In genomic region chr19:19193926-19194325, GRCh38 we compare ENCODE assay signal across 10 cellular contexts. TPM values are rescaled to one million over a fixed set of nuclear protein-coding genes. Genes with fewer than 3 reads are reported as not detected.
DNase-seq lines count a peak whose midpoint lies in the region; ATAC-seq and TF ChIP-seq lines count a peak whose summit lies in the region.
"Had no signal": no experiment of that assay in that cellular context is flagged by ENCODE, and none has a peak within 500 bp of the region (broad histone marks: within the 10 kb centered on the region; RNA-seq: fewer than 3 reads in every experiment).

No MANE protein-coding gene starts in this region.

- peaks cover 19% of the 10 kb centered on the region for H3K4me1 ChIP-seq in mammary epithelial cell (ENCODE audit: insufficient read depth, low read length)
- H3K4me1 ChIP-seq: BE2C had no signal

- DNase-seq in activated CD4-positive, alpha-beta T cell treated with anti-CD3 and anti-CD28 coated beads, Interleukin-2, amount 10 ng/mL, durations not matched to agents 7 days and 5 days, result no peak
- DNase-seq in activated CD4-positive, alpha-beta T cell treated with anti-CD3 and anti-CD28 coated beads for 4 hours, result no peak
- no peak for DNase-seq in mammary epithelial cell
- DNase-seq: anterior cingulate cortex, BE2C, left lung had no signal

- in situ Hi-C loops in mammary epithelial cell (cut with MboI; ENCODE audit: low sequenced_read_pairs in 2 of 2), result no loop called here

- 78% methylated on average over 5 of the region's 5 CpGs for WGBS in mammary epithelial cell (ENCODE audit: low coverage, missing lambda C conversion rate)

- no peaks in the 10 kb centered on the region for H3K27me3 Mint-ChIP-seq in activated CD4-positive, alpha-beta T cell treated with anti-CD3 and anti-CD28 coated beads, Interleukin-2, amount 10 ng/mL, durations not matched to agents 7 days and 5 days
- H3K27me3 Mint-ChIP-seq in stimulated activated memory B cell treated with anti-CD40 and anti-IgM and Interleukin-4, amounts not matched to agents 10 μg/mL and 1 μg/mL and 100 μg/mL, for 72 hours, result no peaks in the 10 kb centered on the region

- no peaks in the 10 kb centered on the region for H3K9me3 Mint-ChIP-seq in activated CD4-positive, alpha-beta T cell treated with anti-CD3 and anti-CD28 coated beads, Interleukin-2, amount 10 ng/mL, durations not matched to agents 7 days and 5 days
- no peaks in the 10 kb centered on the region for H3K9me3 Mint-ChIP-seq in stimulated activated memory B cell treated with anti-CD40 and anti-IgM and Interleukin-4, amounts not matched to agents 10 μg/mL and 1 μg/mL and 100 μg/mL, for 72 hours

- H4K20me1 ChIP-seq in mammary epithelial cell (ENCODE audit: insufficient read depth, low read length), result no peaks in the 10 kb centered on the region

- TF ChIP-seq CTCF in mammary epithelial cell (conservative IDR thresholded peaks at IDR 0.05 in 1 of 2, IDR thresholded peaks at IDR 0.05 in 1 of 2; ENCODE audit: extremely low read depth in 1 of 2, insufficient read depth in 1 of 2, low read depth in 1 of 2, low read length in 2 of 2), result no peak

- CTCF ChIA-PET in activated CD4-positive, alpha-beta T cell treated with anti-CD3 and anti-CD28 coated beads, Interleukin-2, amount 10 ng/mL, durations not matched to agents 7 days and 5 days (lab: Charles Lee), result no interaction called here
- CTCF ChIA-PET in mammary epithelial cell (lab: Charles Lee; ENCODE audit: low non-redundant PET), result no interaction called here

- no peak for ATAC-seq in stimulated activated memory B cell treated with anti-CD40 and anti-IgM and Interleukin-4, amounts not matched to agents 10 μg/mL and 1 μg/mL and 100 μg/mL, for 72 hours
- ATAC-seq in esophagus mucosa (no peak), HG02763 (IDR thresholded peaks at IDR 0.05; ENCODE audit: unreplicated experiment) (no peak)
- ATAC-seq: Right ventricle myocardium inferior had no signal

- H3K36me3 Mint-ChIP-seq in activated CD4-positive, alpha-beta T cell treated with anti-CD3 and anti-CD28 coated beads, Interleukin-2, amount 10 ng/mL, durations not matched to agents 7 days and 5 days (ENCODE audit: low read depth), result peaks cover 17% of the 10 kb centered on the region
- peaks cover 34% of the 10 kb centered on the region for H3K36me3 Mint-ChIP-seq in stimulated activated memory B cell treated with anti-CD40 and anti-IgM and Interleukin-4, amounts not matched to agents 10 μg/mL and 1 μg/mL and 100 μg/mL, for 72 hours

- H3K4me3 ChIP-seq in mammary epithelial cell (replicated peaks in 1 of 3; ENCODE audit: insufficient read depth in 1 of 3, low read depth in 2 of 3, low read length in 3 of 3), result peak overlapping the region in 1 of 3 experiments; percentile 75

- dilution Hi-C loops in mammary epithelial cell (cut with HindIII; ENCODE audit: low sequenced_read_pairs), result loop anchor here (5.0 kb wide), 1 partner anchor 37 kb away; no protein-coding TSS in a partner anchor

- no peaks in the 10 kb centered on the region for H3K27me3 ChIP-seq in mammary epithelial cell (ENCODE audit: insufficient read depth, low read length)
- H3K27me3 ChIP-seq: BE2C, left lung had no signal

- H3K9ac ChIP-seq in mammary epithelial cell (ENCODE audit: insufficient read depth, low read length), result no peak overlapping the region

- H3K9me3 ChIP-seq in mammary epithelial cell (replicated peaks; ENCODE audit: insufficient read depth, low read length), result no peaks in the 10 kb centered on the region
- H3K9me3 ChIP-seq: BE2C, left lung had no signal

- no peak overlapping the region for H3K27ac ChIP-seq in mammary epithelial cell (ENCODE audit: insufficient read depth, low read depth, low read length)

- peaks cover 39% of the 10 kb centered on the region for H3K4me1 Mint-ChIP-seq in activated CD4-positive, alpha-beta T cell treated with anti-CD3 and anti-CD28 coated beads, Interleukin-2, amount 10 ng/mL, durations not matched to agents 7 days and 5 days
- peaks cover 51% of the 10 kb centered on the region for H3K4me1 Mint-ChIP-seq in stimulated activated memory B cell treated with anti-CD40 and anti-IgM and Interleukin-4, amounts not matched to agents 10 μg/mL and 1 μg/mL and 100 μg/mL, for 72 hours

- peaks cover 42% of the 10 kb centered on the region for H3K79me2 ChIP-seq in mammary epithelial cell (ENCODE audit: insufficient read depth, low read length)

- POLR2A ChIA-PET in activated CD4-positive, alpha-beta T cell treated with anti-CD3 and anti-CD28 coated beads, Interleukin-2, amount 10 ng/mL, durations not matched to agents 7 days and 5 days (lab: Charles Lee), result no interaction called here

- intact Hi-C loops in mammary epithelial cell (cut with micrococcal nuclease), result loop anchor here (2.0 to 10.0 kb wide), 4 partner anchors 31 to 451 kb away; partner anchors contain the start of genes GMIP, MAU2 and SUGP1

- peaks cover 6% of the 10 kb centered on the region for H3K36me3 ChIP-seq in mammary epithelial cell (ENCODE audit: insufficient read depth, low read length)

- peak overlapping the region; percentile 96 for H3K4me3 Mint-ChIP-seq in activated CD4-positive, alpha-beta T cell treated with anti-CD3 and anti-CD28 coated beads, Interleukin-2, amount 10 ng/mL, durations not matched to agents 7 days and 5 days
- H3K4me3 Mint-ChIP-seq in stimulated activated memory B cell treated with anti-CD40 and anti-IgM and Interleukin-4, amounts not matched to agents 10 μg/mL and 1 μg/mL and 100 μg/mL, for 72 hours, result peak overlapping the region; percentile 89

- peak overlapping the region; percentile 71 for H3K4me2 ChIP-seq in mammary epithelial cell (ENCODE audit: insufficient read depth, low read depth, low read length)

- H2AFZ ChIP-seq in mammary epithelial cell (ENCODE audit: low read depth, low read length), result no peak overlapping the region

- H3K27ac Mint-ChIP-seq in activated CD4-positive, alpha-beta T cell treated with anti-CD3 and anti-CD28 coated beads, Interleukin-2, amount 10 ng/mL, durations not matched to agents 7 days and 5 days, result peak overlapping the region; percentile 100
- H3K27ac Mint-ChIP-seq in stimulated activated memory B cell treated with anti-CD40 and anti-IgM and Interleukin-4, amounts not matched to agents 10 μg/mL and 1 μg/mL and 100 μg/mL, for 72 hours, result peak overlapping the region; percentile 96

- BruUV-seq in mammary epithelial cell (replicated peaks; lab: Mats Ljungman, UMichigan), result no TSS peak

RNA-seq across cellular contexts. Expression of gene RFXANK, which starts 1.9 kb away (rescaled TPM):
- total RNA-seq in activated CD4-positive, alpha-beta T cell treated with anti-CD3 and anti-CD28 coated beads, Interleukin-2, amount 10 ng/mL, durations not matched to agents 7 days and 5 days, result 100 to 1,000 TPM in 1 of 2 experiments, 10 to 100 TPM in 1; 82.5 to 104 TPM
- total RNA-seq in mammary epithelial cell (10 to 100 TPM; 66.8 to 100.0 TPM), esophagus mucosa (72.9 TPM)
- polyA plus RNA-seq in mammary epithelial cell, result 65.1 TPM
- 38.8 TPM for polyA minus RNA-seq in mammary epithelial cell

RNA-seq across cellular contexts. Expression of gene BORCS8, which starts 2.0 kb away (rescaled TPM):
- total RNA-seq in activated CD4-positive, alpha-beta T cell treated with anti-CD3 and anti-CD28 coated beads, Interleukin-2, amount 10 ng/mL, durations not matched to agents 7 days and 5 days, result 10 to 100 TPM; 34.2 to 35.8 TPM
- total RNA-seq in mammary epithelial cell (10 to 100 TPM; 13.3 to 35.1 TPM), esophagus mucosa (18.4 TPM)
- 22.5 TPM for polyA plus RNA-seq in mammary epithelial cell
- polyA minus RNA-seq in mammary epithelial cell, result 13.3 TPM

RNA-seq across cellular contexts. Expression of gene NR2C2AP, which starts 9.3 kb away (rescaled TPM):
- total RNA-seq in activated CD4-positive, alpha-beta T cell treated with anti-CD3 and anti-CD28 coated beads, Interleukin-2, amount 10 ng/mL, durations not matched to agents 7 days and 5 days, result 10 to 100 TPM; 29.9 to 37.2 TPM
- 10 to 100 TPM in 1 of 2 donors, 1 to 10 TPM in 1; 8.5 to 20.7 TPM for total RNA-seq in mammary epithelial cell
- polyA plus RNA-seq in mammary epithelial cell, result 22.8 TPM
- polyA minus RNA-seq in mammary epithelial cell, result 21.8 TPM
- 14.8 TPM for total RNA-seq in esophagus mucosa

RNA-seq across cellular contexts. Expression of gene NCAN, which starts 17.8 kb away (rescaled TPM):
- total RNA-seq in activated CD4-positive, alpha-beta T cell treated with anti-CD3 and anti-CD28 coated beads, Interleukin-2, amount 10 ng/mL, durations not matched to agents 7 days and 5 days, result not detected
- total RNA-seq in mammary epithelial cell (not detected), esophagus mucosa (not detected)
- not detected for polyA plus RNA-seq in mammary epithelial cell
- polyA minus RNA-seq in mammary epithelial cell, result not detected
- total RNA-seq: left lung, Right ventricle myocardium inferior had no signal

RNA-seq across cellular contexts. Expression of gene MEF2B, which starts 23.9 kb away (rescaled TPM):
- 1 to 10 TPM; 2.4 to 3.4 TPM for total RNA-seq in activated CD4-positive, alpha-beta T cell treated with anti-CD3 and anti-CD28 coated beads, Interleukin-2, amount 10 ng/mL, durations not matched to agents 7 days and 5 days
- under 1 TPM in 1 of 2 donors, not detected in 1; 0.68 TPM for total RNA-seq in mammary epithelial cell
- 0.05 TPM for polyA plus RNA-seq in mammary epithelial cell
- polyA minus RNA-seq in mammary epithelial cell, result not detected
- 1.4 TPM for total RNA-seq in esophagus mucosa
